14 cellular contexts compared by ENCODE assay signal in genomic region chr11:114346709-114347141, GRCh38. TPM values are rescaled to one million over a fixed set of nuclear protein-coding genes. Genes with fewer than 3 reads are reported as not detected.
DNase-seq lines count a peak whose midpoint lies in the region; ATAC-seq and TF ChIP-seq lines count a peak whose summit lies in the region.
"Had no signal": no experiment of that assay in that cellular context is flagged by ENCODE, and none has a peak within 500 bp of the region (broad histone marks: within the 10 kb centered on the region; RNA-seq: fewer than 3 reads in every experiment).

No MANE protein-coding gene starts in this region.

- no peak for TF ChIP-seq POLR2A in GM18505 (IDR thresholded peaks at IDR 0.05; ENCODE audit: borderline replicate concordance, extremely low read depth, insufficient read depth, insufficient read length)

- H3K4me3 ChIP-seq in mammary epithelial cell (replicated peaks in 1 of 3; ENCODE audit: insufficient read depth in 1 of 3, low read depth in 2 of 3, low read length in 3 of 3) (no peak overlapping the region), osteoblast (ENCODE audit: insufficient read depth, low read length) (no peak overlapping the region)
- H3K4me3 ChIP-seq: ovary, SK-N-MC had no signal

- H3K4me3 Mint-ChIP-seq in activated CD8-positive, alpha-beta memory T cell treated with anti-CD3 and anti-CD28 coated beads, Interleukin-2, amount 10 ng/mL, durations not matched to agents 7 days and 5 days, result peak overlapping the region; percentile 40

- H3K4me1 Mint-ChIP-seq in activated CD8-positive, alpha-beta memory T cell treated with anti-CD3 and anti-CD28 coated beads, Interleukin-2, amount 10 ng/mL, durations not matched to agents 7 days and 5 days, result peaks cover 16% of the 10 kb centered on the region

- dilution Hi-C loops in mammary epithelial cell (cut with HindIII; ENCODE audit: low sequenced_read_pairs), result loop anchor here (5.0 kb wide), 1 partner anchor 69 kb away; no protein-coding TSS in a partner anchor

- intact Hi-C loops in mammary epithelial cell (cut with micrococcal nuclease), result loop anchor here (10.0 kb wide), 1 partner anchor 1928 kb away; no protein-coding TSS in a partner anchor

- no peaks in the 10 kb centered on the region for H3K27me3 Mint-ChIP-seq in activated CD8-positive, alpha-beta memory T cell treated with anti-CD3 and anti-CD28 coated beads, Interleukin-2, amount 10 ng/mL, durations not matched to agents 7 days and 5 days

- TF ChIP-seq CTCF in mammary epithelial cell (conservative IDR thresholded peaks at IDR 0.05 in 1 of 2, IDR thresholded peaks at IDR 0.05 in 1 of 2; ENCODE audit: extremely low read depth in 1 of 2, insufficient read depth in 1 of 2, low read depth in 1 of 2, low read length in 2 of 2), result no peak
- no peak for TF ChIP-seq CTCF in osteoblast (IDR thresholded peaks at IDR 0.05; ENCODE audit: extremely low read depth, low read depth, low read length)

- H3K27ac Mint-ChIP-seq in activated CD8-positive, alpha-beta memory T cell treated with anti-CD3 and anti-CD28 coated beads, Interleukin-2, amount 10 ng/mL, durations not matched to agents 7 days and 5 days, result peak overlapping the region; percentile 22

- CTCF ChIA-PET in activated CD8-positive, alpha-beta memory T cell treated with anti-CD3 and anti-CD28 coated beads, Interleukin-2, amount 10 ng/mL, durations not matched to agents 7 days and 5 days (lab: Charles Lee), result interaction anchor here (1.0 to 1.1 kb wide), 4 partner anchors 9 to 392 kb away, joined by 3 to 4 read pairs (median 3); no protein-coding TSS in a partner anchor
- CTCF ChIA-PET in mammary epithelial cell (lab: Charles Lee; ENCODE audit: low non-redundant PET), result no interaction called here

- H3K79me2 ChIP-seq in mammary epithelial cell (ENCODE audit: insufficient read depth, low read length) (no peaks in the 10 kb centered on the region), osteoblast (ENCODE audit: insufficient read depth, low read length) (no peaks in the 10 kb centered on the region)

- DNase-seq in activated CD8-positive, alpha-beta memory T cell treated with anti-CD3 and anti-CD28 coated beads, Interleukin-2, amount 10 ng/mL, durations not matched to agents 7 days and 5 days, result no peak
- no peak for DNase-seq in activated CD8-positive, alpha-beta memory T cell treated with anti-CD3 and anti-CD28 coated beads for 24 hours
- peak; percentile 16 for DNase-seq in LoVo (ENCODE audit: low spot score)
- no peak for DNase-seq in mammary epithelial cell
- DNase-seq in osteoblast (ENCODE audit: insufficient read length, low spot score, missing footprints), result no peak
- DNase-seq in NCI-H2081 (lab: John Stamatoyannopoulos, UW), result no peak
- DNase-seq: activated CD4-positive, alpha-beta T cell treated with anti-CD3 and anti-CD28 coated beads, Interleukin-2, amount 50 U/mL, for 48 hours; aorta; stimulated activated CD4-positive, alpha-beta T cell treated with anti-CD3 and anti-CD28 coated beads, Interleukin-2, amount 100 ng/mL, for 24 hours; stomach had no signal

- no TSS peak for BruUV-seq in mammary epithelial cell (replicated peaks; lab: Mats Ljungman, UMichigan)

- H3K4me1 ChIP-seq in mammary epithelial cell (ENCODE audit: insufficient read depth, low read length), result peaks cover 14% of the 10 kb centered on the region
- H3K4me1 ChIP-seq in osteoblast (ENCODE audit: insufficient read depth, low read length), result peaks cover 5% of the 10 kb centered on the region
- H3K4me1 ChIP-seq: stomach had no signal

- H3K4me2 ChIP-seq in mammary epithelial cell (ENCODE audit: insufficient read depth, low read depth, low read length) (no peak overlapping the region), osteoblast (ENCODE audit: insufficient read depth, low read length) (peak overlapping the region; percentile 13)

- no peak overlapping the region for H3K9ac ChIP-seq in mammary epithelial cell (ENCODE audit: insufficient read depth, low read length)

- 73% methylated on average over 4 of the region's 4 CpGs for WGBS in mammary epithelial cell (ENCODE audit: low coverage, missing lambda C conversion rate)

- H3K27ac ChIP-seq in mammary epithelial cell (ENCODE audit: insufficient read depth, low read depth, low read length) (no peak overlapping the region), osteoblast (ENCODE audit: low read depth, low read length) (no peak overlapping the region)
- H3K27ac ChIP-seq: ovary, SK-N-MC, stomach had no signal

- no peaks in the 10 kb centered on the region for H3K36me3 Mint-ChIP-seq in activated CD8-positive, alpha-beta memory T cell treated with anti-CD3 and anti-CD28 coated beads, Interleukin-2, amount 10 ng/mL, durations not matched to agents 7 days and 5 days

- no peaks in the 10 kb centered on the region for H3K9me3 Mint-ChIP-seq in activated CD8-positive, alpha-beta memory T cell treated with anti-CD3 and anti-CD28 coated beads, Interleukin-2, amount 10 ng/mL, durations not matched to agents 7 days and 5 days (ENCODE audit: low read depth)

- H3K9me3 ChIP-seq in mammary epithelial cell (replicated peaks; ENCODE audit: insufficient read depth, low read length) (no peaks in the 10 kb centered on the region), osteoblast (ENCODE audit: low read depth, low read length) (no peaks in the 10 kb centered on the region)
- H3K9me3 ChIP-seq: ovary, stomach had no signal

- H3K36me3 ChIP-seq in mammary epithelial cell (ENCODE audit: insufficient read depth, low read length), result no peaks in the 10 kb centered on the region
- H3K36me3 ChIP-seq in osteoblast (ENCODE audit: insufficient read depth, low read length), result no peaks in the 10 kb centered on the region
- H3K36me3 ChIP-seq: ovary, stomach had no signal

- peak; percentile 42 for ATAC-seq in activated CD8-positive, alpha-beta memory T cell treated with anti-CD3 and anti-CD28 coated beads, Interleukin-2, amount 10 ng/mL, durations not matched to agents 7 days and 5 days
- ATAC-seq in HG02840 (IDR thresholded peaks at IDR 0.05; ENCODE audit: low FRiP score, unreplicated experiment) (no peak), GM18505 (IDR thresholded peaks at IDR 0.05; ENCODE audit: unreplicated experiment) (no peak)

- in situ Hi-C loops in mammary epithelial cell (cut with MboI; ENCODE audit: low sequenced_read_pairs in 2 of 2), result loop anchor here (5.0 to 25.0 kb wide), 2 partner anchors 56 to 416 kb away; partner anchors contain the start of genes C11orf71 (in 1 of the 2) and RBM7 (in 1 of the 2)

- H4K20me1 ChIP-seq in mammary epithelial cell (ENCODE audit: insufficient read depth, low read length), result no peaks in the 10 kb centered on the region
- no peaks in the 10 kb centered on the region for H4K20me1 ChIP-seq in osteoblast (ENCODE audit: insufficient read depth, low read length)

- H2AFZ ChIP-seq in mammary epithelial cell (ENCODE audit: low read depth, low read length) (peak overlapping the region; percentile 49), osteoblast (ENCODE audit: low read length) (peak overlapping the region; percentile 63)

- H3K27me3 ChIP-seq in mammary epithelial cell (ENCODE audit: insufficient read depth, low read length), result no peaks in the 10 kb centered on the region
- H3K27me3 ChIP-seq in osteoblast (ENCODE audit: insufficient read depth, low read length), result no peaks in the 10 kb centered on the region
- H3K27me3 ChIP-seq: ovary, stomach had no signal

RNA-seq across cellular contexts. Expression of gene NNMT, which starts 50.5 kb away (rescaled TPM):
- not detected for total RNA-seq in activated CD8-positive, alpha-beta memory T cell treated with anti-CD3 and anti-CD28 coated beads, Interleukin-2, amount 10 ng/mL, durations not matched to agents 7 days and 5 days
- total RNA-seq in mammary epithelial cell (100 to 1,000 TPM; 131 to 605 TPM), osteoblast (1,091 and 1,196 TPM in 2 replicates)
- polyA plus RNA-seq in mammary epithelial cell, result 130 TPM
- 88.0 TPM for polyA minus RNA-seq in mammary epithelial cell

RNA-seq across cellular contexts. Expression of gene C11orf71, which starts 53.6 kb away (rescaled TPM):
- 10 to 100 TPM in 1 of 2 experiments, 1 to 10 TPM in 1; 5.3 to 14.0 TPM for total RNA-seq in activated CD8-positive, alpha-beta memory T cell treated with anti-CD3 and anti-CD28 coated beads, Interleukin-2, amount 10 ng/mL, durations not matched to agents 7 days and 5 days
- 1 to 10 TPM; 1.2 to 2.0 TPM for total RNA-seq in mammary epithelial cell
- polyA plus RNA-seq in mammary epithelial cell, result 1.5 TPM
- polyA minus RNA-seq in mammary epithelial cell, result 4.6 TPM
- 3.3 and 4.7 TPM in 2 replicates for total RNA-seq in osteoblast

RNA-seq across cellular contexts. Expression of gene RBM7, which starts 53.7 kb away (rescaled TPM):
- 10 to 100 TPM; 32.8 to 38.0 TPM for total RNA-seq in activated CD8-positive, alpha-beta memory T cell treated with anti-CD3 and anti-CD28 coated beads, Interleukin-2, amount 10 ng/mL, durations not matched to agents 7 days and 5 days
- total RNA-seq in mammary epithelial cell (10 to 100 TPM; 37.5 to 42.8 TPM), osteoblast (37.7 and 38.0 TPM in 2 replicates)
- 20.3 TPM for polyA plus RNA-seq in mammary epithelial cell
- polyA minus RNA-seq in mammary epithelial cell, result 4.3 TPM

Comparison
In these comparisons a context has a peak if more than half of its experiments do, and no peak if none do; other contexts are left out.
1. RNA of gene NNMT, which starts 50.5 kb away (total RNA-seq): 1,091 to 1,196 TPM in osteoblast and 131 to 605 TPM in mammary epithelial cell; not detected in activated CD8-positive, alpha-beta memory T cell treated with anti-CD3 and anti-CD28 coated beads, Interleukin-2, amount 10 ng/mL, durations not matched to agents 7 days and 5 days; every median in the first group is over 100 times any median in the second.